In genomic region chr1:66852870-66853269, GRCh38 we compare ENCODE assay signal across 29 cellular contexts. TPM values are rescaled to one million over a fixed set of nuclear protein-coding genes. Genes with fewer than 3 reads are reported as not detected.
A peak's percentile ranks its signal among the peaks of the same experiment; 100 is the strongest.
DNase-seq lines count a peak whose midpoint lies in the region; ATAC-seq, FAIRE-seq and TF ChIP-seq lines count a peak whose summit lies in the region.
"Had no signal": no experiment of that assay in that cellular context is flagged by ENCODE, and none has a peak within 500 bp of the region (broad histone marks: within the 10 kb centered on the region; RNA-seq: fewer than 3 reads in every experiment).

No MANE protein-coding gene starts in this region.

- RAD21 ChIA-PET in GM12878 (lab: Charles Lee; ENCODE audit: unreplicated experiment) = no interaction called here

- TF ChIP-seq CTCF in GM13976 (IDR thresholded peaks at IDR 0.05; ENCODE audit: borderline replicate concordance, control extremely low read depth, extremely low read depth, insufficient read depth, missing control alignments) (no peak), GM12878 (IDR thresholded peaks at IDR 0.05 in 2 of 3, conservative IDR thresholded peaks at IDR 0.05 in 1 of 3; ENCODE audit: control insufficient read depth in 2 of 3, extremely low read depth in 1 of 3, insufficient read depth in 1 of 3, low read depth in 3 of 3, low read length in 3 of 3) (no peak), esophagus muscularis mucosa (IDR thresholded peaks at IDR 0.05) (no peak), Peyer's patch (IDR thresholded peaks at IDR 0.05) (no peak)

- POLR2A ChIA-PET in GM12878 (lab: Charles Lee) = interaction anchor here (0.6 kb wide), 1 partner anchor 21 kb away, joined by 9 read pairs; no protein-coding TSS in a partner anchor

- no peak for TF ChIP-seq POLR2A in GM12878 (IDR thresholded peaks at IDR 0.05; ENCODE audit: low read depth, low read length)
- TF ChIP-seq POLR2A in esophagus muscularis mucosa (IDR thresholded peaks at IDR 0.05; ENCODE audit: low read depth) = no peak
- no peak for TF ChIP-seq POLR2A in Peyer's patch (IDR thresholded peaks at IDR 0.05)

- H3K27me3 ChIP-seq in GM12878 (replicated peaks in 1 of 2; ENCODE audit: control insufficient read depth in 2 of 2, insufficient read depth in 2 of 2, low read length in 1 of 2) (no peaks in the 10 kb centered on the region), esophagus muscularis mucosa (no peaks in the 10 kb centered on the region), Peyer's patch (no peaks in the 10 kb centered on the region)
- H3K27me3 ChIP-seq: ascending aorta, dorsolateral prefrontal cortex had no signal

- H4K20me1 ChIP-seq in GM12878 (ENCODE audit: control insufficient read depth, insufficient read depth) = no peaks in the 10 kb centered on the region

- TF ChIP-seq RAD21 in GM12878 (IDR thresholded peaks at IDR 0.05; ENCODE audit: insufficient read depth, low read depth, low read length) = no peak

- in situ Hi-C loops in GM13976 (cut with MboI; ENCODE audit: low sequenced_read_pairs, unreplicated experiment) = no loop called here
- in situ Hi-C loops in GM12878 (cut with MboI) = no loop called here

- SMC1A ChIA-PET in GM12878 (lab: Charles Lee; ENCODE audit: uncharacterized antibody, unreplicated experiment) = no interaction called here

- no peaks in the 10 kb centered on the region for H3K4me1 ChIP-seq in GM12878 (ENCODE audit: control insufficient read depth, insufficient read depth, low read length)
- H3K4me1 ChIP-seq in esophagus muscularis mucosa = no peaks in the 10 kb centered on the region
- H3K4me1 ChIP-seq in Peyer's patch = no peaks in the 10 kb centered on the region
- H3K4me1 ChIP-seq: ascending aorta had no signal

- H3K36me3 ChIP-seq in GM12878 (ENCODE audit: control insufficient read depth in 2 of 2, insufficient read depth in 2 of 2, low read length in 1 of 2) = no peaks in the 10 kb centered on the region
- no peaks in the 10 kb centered on the region for H3K36me3 ChIP-seq in esophagus muscularis mucosa
- H3K36me3 ChIP-seq in Peyer's patch = no peaks in the 10 kb centered on the region
- H3K36me3 ChIP-seq: ascending aorta, thoracic aorta had no signal

- H3K4me3 ChIP-seq in GM12878 (no peak overlapping the region), esophagus muscularis mucosa (no peak overlapping the region), Peyer's patch (no peak overlapping the region)
- H3K4me3 ChIP-seq: ascending aorta, dorsolateral prefrontal cortex, thoracic aorta had no signal

- CTCF ChIA-PET in GM12878 (lab: Yijun Ruan, JAX) = interaction anchor here (0.6 to 1.4 kb wide), 3 partner anchors 61 to 363 kb away, joined by 3 to 5 read pairs (median 3); no protein-coding TSS in a partner anchor

- intact Hi-C loops in GM12878 (cut with micrococcal nuclease; ENCODE audit: unreplicated experiment) = no loop called here
- intact Hi-C loops in esophagus muscularis mucosa (cut with DNase I) = no loop called here

- peak; percentile 6 for DNase-seq in GM13976 (ENCODE audit: low spot score)
- no peak for DNase-seq in GM12878 (ENCODE audit: low read depth, low spot score)
- DNase-seq in esophagus muscularis mucosa (ENCODE audit: extremely low spot score) = no peak
- no peak for DNase-seq in GM19238 (ENCODE audit: insufficient read length, low spot score)
- DNase-seq in Peyer's patch = no peak
- DNase-seq in cerebellar nuclear complex (lab: John Stamatoyannopoulos, UW) = no peak
- DNase-seq: activated CD4-positive, alpha-beta T cell treated with anti-CD3 and anti-CD28 coated beads for 48 hours; central memory CD4-positive, alpha-beta T cell; dorsolateral prefrontal cortex; left cardiac atrium; NCI-H2171 treated with DMSO at 0.1 percent for 48 hours; NCI-H526; SHP77; T-cell had no signal

- ATAC-seq in GM21360 (IDR thresholded peaks at IDR 0.05; ENCODE audit: unreplicated experiment) (peak; percentile 46), HG03439 (IDR thresholded peaks at IDR 0.05; ENCODE audit: unreplicated experiment) (peak; percentile 63), GM12878 (peak; percentile 60)
- ATAC-seq: activated naive CD4-positive, alpha-beta T cell treated with anti-CD3 and anti-CD28 coated beads, Interleukin-2, amount 50 U/mL, for 72 hours; left cardiac atrium; stimulated activated memory B cell treated with anti-CD40 and anti-IgM and Interleukin-4, amounts not matched to agents 10 μg/mL and 1 μg/mL and 100 μg/mL, for 72 hours; T-cell had no signal

- WGBS in GM12878 (ENCODE audit: insufficient coverage, insufficient replicate concordance, low lambda C conversion rate, missing lambda C conversion rate) = 2% methylated on average over 2 of the region's 2 CpGs
- 88% methylated on average over 2 of the region's 2 CpGs for WGBS in esophagus muscularis mucosa

- H2AFZ ChIP-seq in GM12878 (ENCODE audit: control insufficient read depth, low read depth, low read length) = no peak overlapping the region

- FAIRE-seq in GM12878 (lab: Jason Lieb, UNC) = no peak
- FAIRE-seq: H54 had no signal

- H3K27ac ChIP-seq in GM12878 (ENCODE audit: control insufficient read depth, insufficient read depth) = no peak overlapping the region
- no peak overlapping the region for H3K27ac ChIP-seq in esophagus muscularis mucosa (replicated peaks in 1 of 4)
- H3K27ac ChIP-seq in Peyer's patch = no peak overlapping the region
- H3K27ac ChIP-seq: ascending aorta, C4-2B, dorsolateral prefrontal cortex, HL-60, thoracic aorta had no signal

- no TSS peak for BruUV-seq in GM12878 (replicated peaks; lab: Mats Ljungman, UMichigan)

- TF ChIP-seq EP300 in GM12878 (IDR thresholded peaks at IDR 0.05; ENCODE audit: borderline replicate concordance in 1 of 2, control insufficient read depth in 1 of 2, low read depth in 2 of 2, low read length in 2 of 2) (no peak), esophagus muscularis mucosa (IDR thresholded peaks at IDR 0.05) (no peak)

- no peaks in the 10 kb centered on the region for H3K9me3 ChIP-seq in GM12878 (replicated peaks; ENCODE audit: control insufficient read depth, insufficient read depth, low read length)
- no peaks in the 10 kb centered on the region for H3K9me3 ChIP-seq in esophagus muscularis mucosa
- H3K9me3 ChIP-seq in Peyer's patch = no peaks in the 10 kb centered on the region
- H3K9me3 ChIP-seq: ascending aorta, thoracic aorta had no signal

- H3K9ac ChIP-seq in GM12878 (ENCODE audit: control insufficient read depth, insufficient read depth, low read length) = no peak overlapping the region

- H3K79me2 ChIP-seq in GM12878 (ENCODE audit: control insufficient read depth, insufficient read depth, low read length) = no peaks in the 10 kb centered on the region

- H3K4me2 ChIP-seq in GM12878 (ENCODE audit: control insufficient read depth, insufficient read depth) = no peak overlapping the region

TF ChIP-seq in GM12878, 131 proteins besides CTCF, POLR2A, EP300 and RAD21:
- TF ChIP-seq ZBTB11 (CRISPR knock-in tag; IDR thresholded peaks at IDR 0.05) (no peak), SPI1 (IDR thresholded peaks at IDR 0.05; ENCODE audit: borderline replicate concordance, insufficient read depth, low read depth, low read length) (peak; percentile 82), POU2F2 (IDR thresholded peaks at IDR 0.05; ENCODE audit: borderline replicate concordance, low read depth, low read length) (no peak)

RNA-seq across cellular contexts. Expression of gene INSL5, which starts 51.8 kb away (rescaled TPM):
- total RNA-seq in GM12878 (2013; cell fraction: nucleolus; rRNA removed) = not detected in 2 replicates
- total RNA-seq in GM12878 (2014; rRNA removed) (not detected in 2 replicates), GM12878 (2014; rRNA removed; fragmentation: Illumina TruSeq; extraction: Trizol) (not detected in 2 replicates), GM12878 (2021) (not detected in 2 replicates), esophagus muscularis mucosa (not detected), Peyer's patch (not detected)
- not detected for polyA plus RNA-seq in GM12878 (2011; ENCODE audit: low read depth)
- polyA plus RNA-seq in GM12878 (2011; rRNA removed) (not detected in 2 replicates), GM12878 (2014; fragmentation: Illumina TruSeq; extraction: Trizol) (not detected in 2 replicates), GM12878 (2014; fragmentation: Nextera tagmentation; extraction: Ambion mirVana) (under 1 TPM; 0.09 to 0.14 TPM), GM12878 (2014; rRNA removed) (not detected in 2 replicates), GM12878 (2016; fragmentation: Nextera tagmentation; extraction: Ambion mirVana) (not detected)
- polyA plus RNA-seq in GM12878 (2011; cell fraction: cytosol; rRNA removed) = not detected in 2 replicates
- polyA plus RNA-seq in GM12878 (2011; cell fraction: nucleus; rRNA removed) = not detected in 2 replicates
- not detected in 2 replicates for polyA plus RNA-seq in GM12878 (2012)
- not detected in 2 replicates for polyA minus RNA-seq in GM12878 (2011; rRNA and poly(A)+ RNA removed)
- not detected in 2 replicates for polyA minus RNA-seq in GM12878 (2011; cell fraction: cytosol; rRNA and poly(A)+ RNA removed)
- not detected in 2 replicates for polyA minus RNA-seq in GM12878 (2011; cell fraction: nucleus; rRNA and poly(A)+ RNA removed)
- total RNA-seq: activated naive CD4-positive, alpha-beta T cell treated with anti-CD3 and anti-CD28 coated beads, Interleukin-2, amount 50 U/mL, for 72 hours; ascending aorta; epithelial cell of proximal tubule; frontal cortex; left cardiac atrium; mononuclear cell; neural crest cell; posterior vena cava; T-cell; thoracic aorta had no signal
- polyA plus RNA-seq: IgD-negative memory B cell had no signal
